In the genomic region with DNA sequence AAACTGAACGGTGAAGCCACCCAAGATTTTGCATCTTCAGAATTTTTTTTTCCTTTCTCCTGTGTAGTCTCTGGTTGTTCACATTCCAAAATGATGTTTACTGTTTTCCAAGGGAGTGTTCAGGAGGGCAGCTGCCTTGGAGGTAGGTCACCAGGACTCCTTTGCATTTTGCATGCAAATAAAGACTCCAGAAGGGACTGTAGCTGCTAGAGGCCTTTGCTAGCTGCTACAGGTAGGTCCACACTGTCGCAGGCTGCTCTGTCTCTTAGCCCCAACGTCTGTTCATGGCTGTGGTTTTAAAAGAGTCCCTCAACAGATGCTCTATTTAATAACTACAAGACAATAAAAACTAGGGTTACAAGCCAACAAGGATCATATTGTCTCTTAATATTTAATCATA, we compare ENCODE assay signal across 24 cellular contexts. TPM values are rescaled to one million over a fixed set of nuclear protein-coding genes. Genes with fewer than 3 reads are reported as not detected.
DNase-seq lines count a peak whose midpoint lies in the region; ATAC-seq, FAIRE-seq and TF ChIP-seq lines count a peak whose summit lies in the region.
"Had no signal": no experiment of that assay in that cellular context is flagged by ENCODE, and none has a peak within 500 bp of the region (broad histone marks: within the 10 kb centered on the region; RNA-seq: fewer than 3 reads in every experiment).

No MANE protein-coding gene starts in this region.

- H3K18ac ChIP-seq in H1 (ENCODE audit: extremely low read depth, low read length): no peak overlapping the region

- no peak for TF ChIP-seq EP300 in H1 (IDR thresholded peaks at IDR 0.05; ENCODE audit: borderline replicate concordance in 1 of 2, low read depth in 2 of 2, low read length in 2 of 2)

- H3K9me3 ChIP-seq in H1 (ENCODE audit: insufficient read depth in 2 of 2, low read depth in 1 of 2, low read length in 1 of 2): no peaks in the 10 kb centered on the region
- H3K9me3 ChIP-seq: A549, esophagus squamous epithelium, gastroesophageal sphincter, HAP-1, tibial artery had no signal

- H3K27me3 ChIP-seq in H1 (replicated peaks in 1 of 4; ENCODE audit: control insufficient read depth in 3 of 4, extremely low read depth in 1 of 4, insufficient read depth in 3 of 4, low read length in 3 of 4): no peaks in the 10 kb centered on the region
- H3K27me3 ChIP-seq: esophagus squamous epithelium, gastroesophageal sphincter, tibial artery had no signal

- H3K79me2 ChIP-seq in H1 (ENCODE audit: control insufficient read depth in 1 of 2, insufficient read depth in 2 of 2, low read length in 2 of 2): peaks cover 15 to 99% of the 10 kb centered on the region in 2 experiments

- WGBS in H1 (ENCODE audit: extremely low coverage in 1 of 2, insufficient coverage in 1 of 2, insufficient read length in 1 of 2, insufficient replicate concordance in 2 of 2, low coverage in 1 of 2, low lambda C conversion rate in 2 of 2, missing lambda C conversion rate in 1 of 2), 2 experiments: 69% methylated on average over 3 of the region's 3 CpGs; no CpG with 5 or more reads in 1 of the 2 experiments

- no peak for DNase-seq in activated CD4-positive, alpha-beta T cell treated with anti-CD3 and anti-CD28 coated beads, Interleukin-2, amount 10 ng/mL, durations not matched to agents 7 days and 5 days
- no peak for DNase-seq in activated CD4-positive, alpha-beta T cell treated with anti-CD3 and anti-CD28 coated beads for 4 hours
- DNase-seq in NCI-H526 treated with DMSO at 0.1 percent for 48 hours (lab: John Stamatoyannopoulos, UW) (peak; percentile 80), H1 (ENCODE audit: low read depth in 1 of 2, low spot score in 2 of 2) (no peak), type B pancreatic cell (ENCODE audit: extremely low spot score, unreplicated experiment) (no peak), NCI-H226 (no peak), NCI-H1694 treated with DMSO at 0.1 percent for 48 hours (lab: John Stamatoyannopoulos, UW) (no peak)
- DNase-seq: activated CD4-positive, alpha-beta T cell treated with anti-CD3 and anti-CD28 coated beads, Interleukin-2, amount 50 U/mL, for 1 hour; activated gamma-delta T cell; esophagus squamous epithelium; MM.1S; NCI-H1436; NCI-H774; occipital lobe; stimulated activated CD4-positive, alpha-beta T cell treated with anti-CD3 and anti-CD28 coated beads, Interleukin-2, amount 100 ng/mL, for 24 hours; stimulated activated naive CD8-positive, alpha-beta T cell treated with anti-CD3 and anti-CD28 coated beads, Interleukin-15, Interleukin-2, amounts not matched to agents 100 U/mL and 50 U/mL, for 24 hours; tibial artery had no signal

- H3K9me3 Mint-ChIP-seq in activated CD4-positive, alpha-beta T cell treated with anti-CD3 and anti-CD28 coated beads, Interleukin-2, amount 10 ng/mL, durations not matched to agents 7 days and 5 days: peaks cover 8% of the 10 kb centered on the region
- H3K9me3 Mint-ChIP-seq in type B pancreatic cell: peaks cover 6% of the 10 kb centered on the region
- H3K9me3 Mint-ChIP-seq: brain, IgD-negative memory B cell had no signal

- TF ChIP-seq RAD21 in H1 (IDR thresholded peaks at IDR 0.05 in 1 of 2, conservative IDR thresholded peaks at IDR 0.05 in 1 of 2; ENCODE audit: low read depth in 2 of 2, low read length in 2 of 2): no peak; a peak in 1 of 4 replicates

- peaks cover 3 to 72% (median 30%) of the 10 kb centered on the region in 4 experiments; a peak in 6 of 8 replicates for H3K36me3 ChIP-seq in H1 (ENCODE audit: control insufficient read depth in 2 of 4, insufficient read depth in 4 of 4, low read length in 3 of 4)
- H3K36me3 ChIP-seq: tibial artery had no signal

- H2BK12ac ChIP-seq in H1 (ENCODE audit: low read depth, low read length): no peak overlapping the region

- CTCF ChIA-PET in activated CD4-positive, alpha-beta T cell treated with anti-CD3 and anti-CD28 coated beads, Interleukin-2, amount 10 ng/mL, durations not matched to agents 7 days and 5 days (lab: Charles Lee): interaction anchor here (0.6 to 1.1 kb wide), 2 partner anchors 105 to 314 kb away, joined by 3 read pairs; no protein-coding TSS in a partner anchor
- CTCF ChIA-PET in H1 (lab: Charles Lee; ENCODE audit: partially characterized antibody): interaction anchor here (0.9 to 4.0 kb wide), 3 partner anchors 159 to 310 kb away, joined by 3 to 11 read pairs (median 4); no protein-coding TSS in a partner anchor

- no peak overlapping the region for H4K8ac ChIP-seq in H1 (ENCODE audit: extremely low read depth, insufficient read depth, low read length)

- no peak overlapping the region for H3K56ac ChIP-seq in H1 (replicated peaks; ENCODE audit: insufficient read length, low read depth, low read length)

- peaks cover 93% of the 10 kb centered on the region for H3K36me3 Mint-ChIP-seq in activated CD4-positive, alpha-beta T cell treated with anti-CD3 and anti-CD28 coated beads, Interleukin-2, amount 10 ng/mL, durations not matched to agents 7 days and 5 days (ENCODE audit: low read depth)
- H3K36me3 Mint-ChIP-seq in type B pancreatic cell: peaks cover 66% of the 10 kb centered on the region

- POLR2A ChIA-PET in activated CD4-positive, alpha-beta T cell treated with anti-CD3 and anti-CD28 coated beads, Interleukin-2, amount 10 ng/mL, durations not matched to agents 7 days and 5 days (lab: Charles Lee): no interaction called here
- POLR2A ChIA-PET in H1 (lab: Charles Lee; ENCODE audit: partially characterized antibody): interaction anchor here (1.5 to 13.8 kb wide), 6 partner anchors 10 to 42 kb away, joined by 3 to 129 read pairs (median 6); partner anchors contain the start of gene CTSC

- no peak overlapping the region for H3K4me3 ChIP-seq in H1 (ENCODE audit: extremely low read depth in 1 of 4, insufficient read depth in 2 of 4, low read depth in 3 of 4, low read length in 4 of 4)
- H3K4me3 ChIP-seq: A549, esophagus squamous epithelium, gastroesophageal sphincter, HAP-1, skin epidermis, tibial artery had no signal

- peak overlapping the region; percentile 38 for H3K27ac Mint-ChIP-seq in activated CD4-positive, alpha-beta T cell treated with anti-CD3 and anti-CD28 coated beads, Interleukin-2, amount 10 ng/mL, durations not matched to agents 7 days and 5 days
- no peak overlapping the region for H3K27ac Mint-ChIP-seq in type B pancreatic cell
- H3K27ac Mint-ChIP-seq: brain, IgD-negative memory B cell had no signal

- TF ChIP-seq POLR2A in H1 (IDR thresholded peaks at IDR 0.05; ENCODE audit: control extremely low read depth in 1 of 2, low read depth in 2 of 2, low read length in 2 of 2): no peak

- no peak for ATAC-seq in HG02981 (IDR thresholded peaks at IDR 0.05; ENCODE audit: unreplicated experiment)
- ATAC-seq: A549; gastroesophageal sphincter; stimulated activated naive CD8-positive, alpha-beta T cell treated with anti-CD3 and anti-CD28 coated beads, Interleukin-15, Interleukin-2, amounts not matched to agents 100 U/mL and 50 U/mL, for 24 hours had no signal

- peaks cover 4 to 14% (median 6%) of the 10 kb centered on the region in 4 experiments; a peak in 5 of 7 replicates for H3K4me1 ChIP-seq in H1 (replicated peaks in 1 of 4; ENCODE audit: control insufficient read depth in 3 of 4, insufficient read depth in 4 of 4, low read length in 3 of 4)
- H3K4me1 ChIP-seq: A549, gastroesophageal sphincter had no signal

- H3K9ac ChIP-seq in H1 (replicated peaks in 1 of 4; ENCODE audit: extremely low read depth in 1 of 4, low read depth in 3 of 4, low read length in 3 of 4): no peak overlapping the region

- H3K4me1 Mint-ChIP-seq in activated CD4-positive, alpha-beta T cell treated with anti-CD3 and anti-CD28 coated beads, Interleukin-2, amount 10 ng/mL, durations not matched to agents 7 days and 5 days: peaks cover 91% of the 10 kb centered on the region
- peaks cover 16% of the 10 kb centered on the region for H3K4me1 Mint-ChIP-seq in type B pancreatic cell (ENCODE audit: unreplicated experiment)

- H2BK15ac ChIP-seq in H1 (ENCODE audit: low read length): no peak overlapping the region

- H2BK120ac ChIP-seq in H1 (replicated peaks; ENCODE audit: low read depth, low read length): no peak overlapping the region

- H3K23ac ChIP-seq in H1 (ENCODE audit: insufficient read length): no peak overlapping the region

- H3K14ac ChIP-seq in H1 (ENCODE audit: insufficient read length): no peak overlapping the region

- no peak overlapping the region for H4K5ac ChIP-seq in H1 (ENCODE audit: insufficient read length, low read depth, low read length)

- H3K27me3 Mint-ChIP-seq in activated CD4-positive, alpha-beta T cell treated with anti-CD3 and anti-CD28 coated beads, Interleukin-2, amount 10 ng/mL, durations not matched to agents 7 days and 5 days: no peaks in the 10 kb centered on the region
- H3K27me3 Mint-ChIP-seq in type B pancreatic cell: no peaks in the 10 kb centered on the region
- H3K27me3 Mint-ChIP-seq: brain, IgD-negative memory B cell had no signal

- H3K23me2 ChIP-seq in H1 (ENCODE audit: low read depth, low read length): no peaks in the 10 kb centered on the region

- H4K20me1 ChIP-seq in H1 (replicated peaks in 1 of 2; ENCODE audit: control insufficient read depth in 1 of 2, insufficient read depth in 2 of 2, low read length in 2 of 2): peaks cover 15 to 16% of the 10 kb centered on the region in 2 experiments

- H3K4me2 ChIP-seq in H1 (ENCODE audit: insufficient read depth in 1 of 2, low read depth in 2 of 2, low read length in 2 of 2): peak overlapping the region in 1 of 2 experiments; percentile 22; a peak in 1 of 4 replicates
- H3K4me2 ChIP-seq: A549 had no signal

- no peak overlapping the region for H2BK20ac ChIP-seq in H1 (ENCODE audit: low read length)

- TF ChIP-seq CTCF in H1 (IDR thresholded peaks at IDR 0.05; ENCODE audit: control extremely low read depth in 1 of 3, insufficient read depth in 1 of 3, low read depth in 1 of 3, low read length in 3 of 3): no peak
- no peak for TF ChIP-seq CTCF in type B pancreatic cell (conservative IDR thresholded peaks at IDR 0.05)

- no peak overlapping the region for H4K91ac ChIP-seq in H1 (replicated peaks; ENCODE audit: insufficient read length, low read length)

- no peak overlapping the region for H3K4me3 Mint-ChIP-seq in activated CD4-positive, alpha-beta T cell treated with anti-CD3 and anti-CD28 coated beads, Interleukin-2, amount 10 ng/mL, durations not matched to agents 7 days and 5 days
- H3K4me3 Mint-ChIP-seq in type B pancreatic cell: peak overlapping the region; percentile 50
- H3K4me3 Mint-ChIP-seq: brain had no signal

- H3K79me1 ChIP-seq in H1 (ENCODE audit: low read depth, low read length): peaks cover 4% of the 10 kb centered on the region; the same call in 1 of the 2 replicates

- H2AFZ ChIP-seq in H1 (ENCODE audit: low read length): no peak overlapping the region

- H3K27ac ChIP-seq in H1 (ENCODE audit: low read depth, low read length): no peak overlapping the region
- H3K27ac ChIP-seq: A549, esophagus squamous epithelium, gastroesophageal sphincter, tibial artery had no signal

- no peak overlapping the region for H2AK5ac ChIP-seq in H1 (ENCODE audit: low read depth, low read length)

- FAIRE-seq in H1 (lab: Jason Lieb, UNC): no peak
- FAIRE-seq: A549 had no signal

- H3K4ac ChIP-seq in H1 (replicated peaks; ENCODE audit: insufficient read length, low read depth, low read length): no peak overlapping the region

- no peak overlapping the region for H2BK5ac ChIP-seq in H1 (ENCODE audit: low read depth, low read length)

RNA-seq across cellular contexts. Expression of gene CTSC, which starts 11.4 kb away (rescaled TPM):
- total RNA-seq in activated CD4-positive, alpha-beta T cell treated with anti-CD3 and anti-CD28 coated beads, Interleukin-2, amount 10 ng/mL, durations not matched to agents 7 days and 5 days: 100 to 1,000 TPM; 230 to 272 TPM
- 362 and 369 TPM in 2 replicates for total RNA-seq in H1 (2021; fragmentation: NEBNext Ultra II Directional; extraction: Animal tissue kit (Norgen Biotek cat#: 25700))
- 225 and 347 TPM in 2 replicates for polyA plus RNA-seq in H1 (2011; rRNA removed)
- 320 TPM for polyA plus RNA-seq in H1 (2011; cell fraction: cytosol; rRNA removed)
- 200 TPM for polyA plus RNA-seq in H1 (2011; cell fraction: nucleus; rRNA removed)
- 345 to 487 TPM (median 367 TPM) in 4 replicates for polyA plus RNA-seq in H1 (2012, experiment 1 of 2)
- 182 TPM for polyA plus RNA-seq in H1 (2012, experiment 2 of 2)
- polyA plus RNA-seq in H1 (2013, experiment 1 of 2): 653 TPM
- polyA plus RNA-seq in H1 (2013, experiment 2 of 2): 644 TPM
- polyA minus RNA-seq in H1 (2011; rRNA and poly(A)+ RNA removed): 275 and 478 TPM in 2 replicates
- 318 TPM for polyA minus RNA-seq in H1 (2011; cell fraction: cytosol; rRNA and poly(A)+ RNA removed)
- polyA minus RNA-seq in H1 (2011; cell fraction: nucleus; rRNA and poly(A)+ RNA removed): 435 TPM
- total RNA-seq in type B pancreatic cell (ENCODE audit: low replicate concordance): 155 and 215 TPM in 2 replicates
